In genomic region chr21:37064841-37065240, GRCh38 we compare ENCODE assay signal across 21 cellular contexts. TPM values are rescaled to one million over a fixed set of nuclear protein-coding genes. Genes with fewer than 3 reads are reported as not detected.
DNase-seq lines count a peak whose midpoint lies in the region; ATAC-seq and TF ChIP-seq lines count a peak whose summit lies in the region.
"Had no signal": no experiment of that assay in that cellular context is flagged by ENCODE, and none has a peak within 500 bp of the region (broad histone marks: within the 10 kb centered on the region; RNA-seq: fewer than 3 reads in every experiment).

No MANE protein-coding gene starts in this region.

- no peak overlapping the region for H3K4me2 ChIP-seq in mammary epithelial cell (ENCODE audit: insufficient read depth, low read depth, low read length)
- H3K4me2 ChIP-seq: PC-9 had no signal

- H3K4me3 ChIP-seq in mammary epithelial cell (replicated peaks in 1 of 3; ENCODE audit: insufficient read depth in 1 of 3, low read depth in 2 of 3, low read length in 3 of 3) (no peak overlapping the region), A673 (ENCODE audit: low read depth, low read length, poor library complexity, severe bottlenecking) (no peak overlapping the region)
- H3K4me3 ChIP-seq: MG63, PC-9 had no signal

- H3K27ac Mint-ChIP-seq in MCF 10A (ENCODE audit: low read depth, unreplicated experiment), result peak overlapping the region; percentile 73
- peak overlapping the region; percentile 3 for H3K27ac Mint-ChIP-seq in activated T-helper 17 cell treated with anti-CD3 and anti-CD28 coated beads, Interleukin-2, amount 50 U/mL, for 72 hours

- TF ChIP-seq CTCF in MCF 10A (IDR thresholded peaks at IDR 0.05; ENCODE audit: unreplicated experiment), result no peak
- TF ChIP-seq CTCF in mammary epithelial cell (conservative IDR thresholded peaks at IDR 0.05 in 1 of 2, IDR thresholded peaks at IDR 0.05 in 1 of 2; ENCODE audit: extremely low read depth in 1 of 2, insufficient read depth in 1 of 2, low read depth in 1 of 2, low read length in 2 of 2), result no peak
- TF ChIP-seq CTCF in A673 (conservative IDR thresholded peaks at IDR 0.05; ENCODE audit: low read depth, low read length), result no peak

- no peaks in the 10 kb centered on the region for H3K9me3 Mint-ChIP-seq in MCF 10A (ENCODE audit: unreplicated experiment)
- no peaks in the 10 kb centered on the region for H3K9me3 Mint-ChIP-seq in activated T-helper 17 cell treated with anti-CD3 and anti-CD28 coated beads, Interleukin-2, amount 50 U/mL, for 72 hours
- H3K9me3 Mint-ChIP-seq: CD8-positive, alpha-beta memory T cell had no signal

- no peak for ATAC-seq in activated T-helper 17 cell treated with anti-CD3 and anti-CD28 coated beads, Interleukin-2, amount 50 U/mL, for 72 hours (replicated peaks)

- dilution Hi-C loops in mammary epithelial cell (cut with HindIII; ENCODE audit: low sequenced_read_pairs), result no loop called here

- DNase-seq in MCF 10A (ENCODE audit: unreplicated experiment), result no peak
- no peak for DNase-seq in mammary epithelial cell
- DNase-seq in fibroblast of peridontal ligament (ENCODE audit: extremely low read depth), result peak; percentile 20
- no peak for DNase-seq in A673 (ENCODE audit: low spot score)
- DNase-seq in head of caudate nucleus, result no peak
- no peak for DNase-seq in ACHN
- DNase-seq: CD8-positive, alpha-beta memory T cell; GF-D8; GOT3; MG63; NCI-H1048; NCI-H1436; NCI-H1930; NCI-H345; NCI-H524 treated with DMSO at 0.1 percent for 48 hours; PC-9 had no signal

- peaks cover 6% of the 10 kb centered on the region for H3K4me1 Mint-ChIP-seq in MCF 10A (ENCODE audit: insufficient read depth, unreplicated experiment)
- no peaks in the 10 kb centered on the region for H3K4me1 Mint-ChIP-seq in activated T-helper 17 cell treated with anti-CD3 and anti-CD28 coated beads, Interleukin-2, amount 50 U/mL, for 72 hours

- peaks cover 10% of the 10 kb centered on the region for H3K4me1 ChIP-seq in mammary epithelial cell (ENCODE audit: insufficient read depth, low read length)
- peaks cover 28% of the 10 kb centered on the region for H3K4me1 ChIP-seq in A673 (ENCODE audit: insufficient read depth, low read length, poor library complexity, severe bottlenecking)

- BruUV-seq in MCF 10A (replicated peaks; lab: Mats Ljungman, UMichigan) (no TSS peak), mammary epithelial cell (replicated peaks; lab: Mats Ljungman, UMichigan) (no TSS peak), A673 (replicated peaks; lab: Mats Ljungman, UMichigan) (no TSS peak)

- H3K9ac ChIP-seq in mammary epithelial cell (ENCODE audit: insufficient read depth, low read length), result no peak overlapping the region

- in situ Hi-C loops in mammary epithelial cell (cut with MboI; ENCODE audit: low sequenced_read_pairs in 2 of 2), result no loop called here
- in situ Hi-C loops in ACHN (cut with HindIII; ENCODE audit: low pct_ligation_motif_present, low pct_unique_long_range_greater_than_20kb, low sequenced_read_pairs), result no loop called here

- no peaks in the 10 kb centered on the region for H3K27me3 Mint-ChIP-seq in MCF 10A (ENCODE audit: insufficient read depth, unreplicated experiment)
- H3K27me3 Mint-ChIP-seq in activated T-helper 17 cell treated with anti-CD3 and anti-CD28 coated beads, Interleukin-2, amount 50 U/mL, for 72 hours, result no peaks in the 10 kb centered on the region
- H3K27me3 Mint-ChIP-seq: CD8-positive, alpha-beta memory T cell had no signal

- no peaks in the 10 kb centered on the region for H3K9me3 ChIP-seq in mammary epithelial cell (replicated peaks; ENCODE audit: insufficient read depth, low read length)
- no peaks in the 10 kb centered on the region for H3K9me3 ChIP-seq in A673 (ENCODE audit: low read depth, low read length, poor library complexity, severe bottlenecking)
- H3K9me3 ChIP-seq: MG63 had no signal

- intact Hi-C loops in MCF 10A (cut with micrococcal nuclease), result no loop called here
- intact Hi-C loops in mammary epithelial cell (cut with micrococcal nuclease), result no loop called here
- intact Hi-C loops in A673 (cut with micrococcal nuclease; ENCODE audit: unreplicated experiment), result no loop called here
- intact Hi-C loops in head of caudate nucleus (cut with DNase I), result no loop called here

- no peaks in the 10 kb centered on the region for H4K20me1 ChIP-seq in mammary epithelial cell (ENCODE audit: insufficient read depth, low read length)

- H3K36me3 Mint-ChIP-seq in MCF 10A (ENCODE audit: insufficient read depth, unreplicated experiment), result peaks cover 35% of the 10 kb centered on the region
- peaks cover 17% of the 10 kb centered on the region for H3K36me3 Mint-ChIP-seq in activated T-helper 17 cell treated with anti-CD3 and anti-CD28 coated beads, Interleukin-2, amount 50 U/mL, for 72 hours (ENCODE audit: low read depth)

- H3K36me3 ChIP-seq in mammary epithelial cell (ENCODE audit: insufficient read depth, low read length) (peaks cover 8% of the 10 kb centered on the region), A673 (ENCODE audit: insufficient read depth, low read length, poor library complexity, severe bottlenecking) (peaks cover 40% of the 10 kb centered on the region)
- H3K36me3 ChIP-seq: MG63 had no signal

- no peak overlapping the region for H2AFZ ChIP-seq in mammary epithelial cell (ENCODE audit: low read depth, low read length)
- H2AFZ ChIP-seq: PC-9 had no signal

- no peaks in the 10 kb centered on the region for H3K79me2 ChIP-seq in mammary epithelial cell (ENCODE audit: insufficient read depth, low read length)

- H3K27me3 ChIP-seq in mammary epithelial cell (ENCODE audit: insufficient read depth, low read length), result no peaks in the 10 kb centered on the region
- H3K27me3 ChIP-seq in A673 (replicated peaks; ENCODE audit: insufficient read depth, low read depth, low read length, poor library complexity), result no peaks in the 10 kb centered on the region
- H3K27me3 ChIP-seq: MG63 had no signal

- H3K4me3 Mint-ChIP-seq in MCF 10A (ENCODE audit: unreplicated experiment), result no peak overlapping the region
- no peak overlapping the region for H3K4me3 Mint-ChIP-seq in activated T-helper 17 cell treated with anti-CD3 and anti-CD28 coated beads, Interleukin-2, amount 50 U/mL, for 72 hours
- H3K4me3 Mint-ChIP-seq: CD8-positive, alpha-beta memory T cell had no signal

- CTCF ChIA-PET in MCF 10A (lab: Yijun Ruan, JAX) (no interaction called here), mammary epithelial cell (lab: Charles Lee; ENCODE audit: low non-redundant PET) (no interaction called here), A673 (lab: Charles Lee) (no interaction called here)

- POLR2A ChIA-PET in MCF 10A (lab: Yijun Ruan, JAX), result interaction anchor here (0.6 kb wide), 1 partner anchor 21 kb away, joined by 4 read pairs; no protein-coding TSS in a partner anchor
- POLR2A ChIA-PET in A673 (lab: Charles Lee; ENCODE audit: low non-redundant PET), result no interaction called here

- H3K27ac ChIP-seq in mammary epithelial cell (ENCODE audit: insufficient read depth, low read depth, low read length), result no peak overlapping the region
- peak overlapping the region; percentile 56 for H3K27ac ChIP-seq in temporal lobe (ENCODE audit: low read depth, low read length)
- H3K27ac ChIP-seq in A673 (ENCODE audit: low read depth, low read length, poor library complexity, severe bottlenecking), result no peak overlapping the region
- H3K27ac ChIP-seq: HL-60, PC-9, RWPE1 had no signal

RNA-seq across cellular contexts. Expression of gene PIGP, which starts 8.0 kb away (rescaled TPM):
- 25.1 and 29.8 TPM in 2 replicates for total RNA-seq in MCF 10A (2022)
- total RNA-seq in mammary epithelial cell, result 10 to 100 TPM in 1 of 2 donors, 1 to 10 TPM in 1; 5.7 to 19.1 TPM
- 20.4 TPM for polyA plus RNA-seq in mammary epithelial cell
- polyA minus RNA-seq in mammary epithelial cell, result not detected
- total RNA-seq in activated T-helper 17 cell treated with anti-CD3 and anti-CD28 coated beads, Interleukin-2, amount 50 U/mL, for 72 hours, result 10 to 100 TPM; 16.5 to 16.6 TPM
- 5.2 TPM for total RNA-seq in temporal lobe
- total RNA-seq in A673 (2021), result 30.7 and 42.1 TPM in 2 replicates

RNA-seq across cellular contexts. Expression of gene TTC3, which starts 8.2 kb away (rescaled TPM):
- total RNA-seq in MCF 10A (2022), result 74.4 and 84.4 TPM in 2 replicates
- 100 to 1,000 TPM in 1 of 2 donors, 10 to 100 TPM in 1; 86.7 to 161 TPM for total RNA-seq in mammary epithelial cell
- 47.6 TPM for polyA plus RNA-seq in mammary epithelial cell
- 74.4 TPM for polyA minus RNA-seq in mammary epithelial cell
- total RNA-seq in activated T-helper 17 cell treated with anti-CD3 and anti-CD28 coated beads, Interleukin-2, amount 50 U/mL, for 72 hours, result 100 to 1,000 TPM in 1 of 2 donors, 10 to 100 TPM in 1; 69.2 to 105 TPM
- 832 TPM for total RNA-seq in temporal lobe
- 137 and 140 TPM in 2 replicates for total RNA-seq in A673 (2021)

RNA-seq across cellular contexts. Expression of gene RIPPLY3, which starts 58.3 kb away (rescaled TPM):
- total RNA-seq in MCF 10A (2022), result not detected in 2 replicates
- total RNA-seq in mammary epithelial cell, result under 1 TPM; 0.17 to 0.54 TPM
- 0.34 TPM for polyA plus RNA-seq in mammary epithelial cell
- not detected for polyA minus RNA-seq in mammary epithelial cell
- under 1 TPM; 0.17 to 0.48 TPM for total RNA-seq in activated T-helper 17 cell treated with anti-CD3 and anti-CD28 coated beads, Interleukin-2, amount 50 U/mL, for 72 hours
- under 0.01 TPM for total RNA-seq in temporal lobe
- 5.0 and 6.2 TPM in 2 replicates for total RNA-seq in A673 (2021)
- total RNA-seq: HT1080 had no signal
- polyA plus RNA-seq: CD8-positive, alpha-beta memory T cell had no signal
